In the genomic region with DNA sequence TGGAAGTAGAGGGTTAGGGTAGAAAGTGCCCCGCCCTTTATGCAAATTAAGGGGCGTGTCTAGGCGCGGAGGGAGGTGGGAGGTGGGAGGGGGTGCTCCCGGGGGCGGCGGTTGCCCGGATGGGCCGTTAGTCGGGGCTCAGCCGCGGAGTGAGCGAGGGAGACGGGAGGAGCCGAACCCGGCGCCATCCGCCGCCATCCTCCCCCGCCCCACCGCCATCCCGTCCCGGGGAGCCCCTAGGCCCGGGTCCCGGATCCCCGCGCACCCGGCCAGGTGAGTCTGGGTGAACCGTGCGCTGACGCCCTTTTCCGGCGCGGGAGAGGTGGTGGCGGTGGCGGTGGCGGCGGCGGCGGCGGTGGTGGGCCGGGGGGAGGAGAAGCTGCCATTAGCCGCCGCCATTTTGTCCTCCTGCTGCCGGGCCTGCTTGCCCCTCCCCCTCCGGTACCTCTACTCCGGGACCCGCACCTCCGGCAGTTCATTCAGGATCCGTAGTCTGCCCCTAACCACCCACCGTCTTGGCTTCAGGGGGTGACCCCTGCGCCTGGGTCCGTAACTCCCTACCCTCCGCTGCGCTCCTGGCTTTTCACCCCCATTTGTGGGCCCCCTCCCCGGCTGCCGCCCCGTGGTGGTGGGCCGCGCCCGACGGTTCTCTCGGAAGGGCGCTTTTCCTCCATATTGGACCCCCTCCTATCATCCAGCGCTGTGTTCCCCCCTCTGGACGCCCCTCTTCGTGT, we compare ENCODE assay signal across 8 cellular contexts. TPM values are rescaled to one million over a fixed set of nuclear protein-coding genes. Genes with fewer than 3 reads are reported as not detected.
DNase-seq lines count a peak whose midpoint lies in the region; ATAC-seq, FAIRE-seq and TF ChIP-seq lines count a peak whose summit lies in the region.

A gene (plus strand): TSS at position 130 of the 734 bp plus-strand sequence. CDS start 2,075 bp downstream, outside the sequence.

- dilution Hi-C loops in mammary epithelial cell (cut with HindIII; ENCODE audit: low sequenced_read_pairs): no loop called here

- no peaks in the 10 kb centered on the region for H3K27me3 ChIP-seq in mammary epithelial cell (ENCODE audit: insufficient read depth, low read length)

- no peaks in the 10 kb centered on the region for H3K27me3 Mint-ChIP-seq in T-helper 1 cell treated with Interleukin-12 subunit alpha and Interleukin-12 subunit beta and Interleukin-4 antibody, amounts not matched to agents 30 μg/mL and 1 μg/mL, for 36 hours (ENCODE audit: low read depth)

- CTCF ChIA-PET in mammary epithelial cell (lab: Charles Lee; ENCODE audit: low non-redundant PET): no interaction called here

- no peaks in the 10 kb centered on the region for H4K20me1 ChIP-seq in mammary epithelial cell (ENCODE audit: insufficient read depth, low read length)

- in situ Hi-C loops in GM13977 (cut with MboI; ENCODE audit: low pct_unique_long_range_greater_than_20kb, low sequenced_read_pairs, unreplicated experiment) (no loop called here), mammary epithelial cell (cut with MboI; ENCODE audit: low sequenced_read_pairs in 2 of 2) (no loop called here)

- peak; percentile 61 for ATAC-seq in HG02588 (IDR thresholded peaks at IDR 0.05; ENCODE audit: unreplicated experiment)

- peaks cover 16% of the 10 kb centered on the region for H3K4me1 ChIP-seq in mammary epithelial cell (ENCODE audit: insufficient read depth, low read length)
- peaks cover 0 to 13% of the 10 kb centered on the region in 2 donors for H3K4me1 ChIP-seq in kidney (ENCODE audit: control insufficient read depth in 1 of 2, insufficient read depth in 1 of 2, low read depth in 1 of 2, low read length in 2 of 2)

- peak within 1 kb of the TSS; percentile 98 for H3K27ac Mint-ChIP-seq in T-helper 1 cell treated with Interleukin-12 subunit alpha and Interleukin-12 subunit beta and Interleukin-4 antibody, amounts not matched to agents 30 μg/mL and 1 μg/mL, for 36 hours

- H3K36me3 ChIP-seq in mammary epithelial cell (ENCODE audit: insufficient read depth, low read length) (peaks cover 17% of the 10 kb centered on the region), kidney (ENCODE audit: control insufficient read depth in 1 of 2, insufficient read depth in 2 of 2, low read length in 2 of 2) (peaks cover 21 to 24% of the 10 kb centered on the region in 2 donors)

- FAIRE-seq in kidney (lab: Jason Lieb, UNC): no peak

- no peaks in the 10 kb centered on the region for H3K9me3 ChIP-seq in mammary epithelial cell (replicated peaks; ENCODE audit: insufficient read depth, low read length)
- H3K9me3 ChIP-seq in kidney (ENCODE audit: control insufficient read depth in 1 of 2, low read length in 2 of 2): no peaks in the 10 kb centered on the region

- no TSS peak for BruUV-seq in mammary epithelial cell (replicated peaks; lab: Mats Ljungman, UMichigan)

- peak within 1 kb of the TSS; percentile 96 for H2AFZ ChIP-seq in mammary epithelial cell (ENCODE audit: low read depth, low read length)

- intact Hi-C loops in mammary epithelial cell (cut with micrococcal nuclease): loop anchor here (1.0 to 5.0 kb wide), 3 partner anchors 32 to 117 kb away; a partner anchor contains a TSS
- intact Hi-C loops in kidney (cut with DNase I): no loop called here

- no peaks in the 10 kb centered on the region for H3K9me3 Mint-ChIP-seq in T-helper 1 cell treated with Interleukin-12 subunit alpha and Interleukin-12 subunit beta and Interleukin-4 antibody, amounts not matched to agents 30 μg/mL and 1 μg/mL, for 36 hours

- DNase-seq in GM13977 (ENCODE audit: low spot score) (peak; percentile 99), NAMALWA (ENCODE audit: low spot score) (peak; percentile 99), mammary epithelial cell (no peak), kidney (peak; percentile 98), kidney glomerular epithelial cell (lab: John Stamatoyannopoulos, UW) (no peak)
- DNase-seq in stimulated activated CD4-positive, alpha-beta T cell treated with anti-CD3 and anti-CD28 coated beads, Interleukin-1b, Interleukin-23, amount 100 ng/mL, for 24 hours (ENCODE audit: low read depth in 4 of 4, low spot score in 1 of 4): peak; percentile 90 to 96 (median 94)

- peaks cover 35% of the 10 kb centered on the region for H3K4me1 Mint-ChIP-seq in T-helper 1 cell treated with Interleukin-12 subunit alpha and Interleukin-12 subunit beta and Interleukin-4 antibody, amounts not matched to agents 30 μg/mL and 1 μg/mL, for 36 hours (ENCODE audit: low read depth)

- WGBS in mammary epithelial cell (ENCODE audit: low coverage, missing lambda C conversion rate): 0% methylated on average over 1 of the region's 67 CpGs

- TF ChIP-seq CTCF in GM13977 (IDR thresholded peaks at IDR 0.05; ENCODE audit: extremely low read depth, insufficient read depth, missing control alignments): no peak
- no peak for TF ChIP-seq CTCF in mammary epithelial cell (conservative IDR thresholded peaks at IDR 0.05 in 1 of 2, IDR thresholded peaks at IDR 0.05 in 1 of 2; ENCODE audit: extremely low read depth in 1 of 2, insufficient read depth in 1 of 2, low read depth in 1 of 2, low read length in 2 of 2)
- TF ChIP-seq CTCF in kidney (IDR thresholded peaks at IDR 0.05; ENCODE audit: borderline replicate concordance, extremely low read depth, insufficient read depth): no peak

- H3K79me2 ChIP-seq in mammary epithelial cell (ENCODE audit: insufficient read depth, low read length): peaks cover 52% of the 10 kb centered on the region

- H3K36me3 Mint-ChIP-seq in T-helper 1 cell treated with Interleukin-12 subunit alpha and Interleukin-12 subunit beta and Interleukin-4 antibody, amounts not matched to agents 30 μg/mL and 1 μg/mL, for 36 hours (ENCODE audit: low read depth): peaks cover 33% of the 10 kb centered on the region

- H3K4me2 ChIP-seq in mammary epithelial cell (ENCODE audit: insufficient read depth, low read depth, low read length): peak within 1 kb of the TSS; percentile 97

- H3K27ac ChIP-seq in mammary epithelial cell (ENCODE audit: insufficient read depth, low read depth, low read length) (peak within 1 kb of the TSS; percentile 96), kidney (ENCODE audit: low read depth in 2 of 2, low read length in 2 of 2) (peak within 1 kb of the TSS; percentile 95 to 99)

- peak within 1 kb of the TSS; percentile 96 for H3K4me3 Mint-ChIP-seq in T-helper 1 cell treated with Interleukin-12 subunit alpha and Interleukin-12 subunit beta and Interleukin-4 antibody, amounts not matched to agents 30 μg/mL and 1 μg/mL, for 36 hours

- H3K9ac ChIP-seq in mammary epithelial cell (ENCODE audit: insufficient read depth, low read length) (peak within 1 kb of the TSS; percentile 98), kidney (ENCODE audit: low read length in 2 of 2) (peak within 1 kb of the TSS; percentile 68 to 97)

- H3K4me3 ChIP-seq in mammary epithelial cell (replicated peaks in 1 of 3; ENCODE audit: insufficient read depth in 1 of 3, low read depth in 2 of 3, low read length in 3 of 3) (peak within 1 kb of the TSS; percentile 88 to 99 (median 96)), kidney (ENCODE audit: low read length in 2 of 2) (peak within 1 kb of the TSS; percentile 76 to 85)

RNA-seq across cellular contexts. Expression of the gene that starts here (rescaled TPM):
- 100 to 1,000 TPM in 1 of 2 donors, 10 to 100 TPM in 1; 66.5 to 219 TPM for total RNA-seq in mammary epithelial cell
- polyA plus RNA-seq in mammary epithelial cell: 57.6 TPM
- 146 TPM for polyA minus RNA-seq in mammary epithelial cell
- 159 TPM for total RNA-seq in kidney
- 84.6 TPM for polyA plus RNA-seq in kidney (ENCODE audit: insufficient read depth, low read depth, low replicate concordance)

Comparison
In these comparisons a context has a peak if more than half of its experiments do, and no peak if none do; other contexts are left out.
1. DNase-seq: peak in GM13977 (single experiment), NAMALWA (single experiment), kidney (single experiment) and stimulated activated CD4-positive, alpha-beta T cell treated with anti-CD3 and anti-CD28 coated beads, Interleukin-1b, Interleukin-23, amount 100 ng/mL, for 24 hours (4 of 4); none in mammary epithelial cell (single experiment) and kidney glomerular epithelial cell (single experiment).